In the genomic region with DNA sequence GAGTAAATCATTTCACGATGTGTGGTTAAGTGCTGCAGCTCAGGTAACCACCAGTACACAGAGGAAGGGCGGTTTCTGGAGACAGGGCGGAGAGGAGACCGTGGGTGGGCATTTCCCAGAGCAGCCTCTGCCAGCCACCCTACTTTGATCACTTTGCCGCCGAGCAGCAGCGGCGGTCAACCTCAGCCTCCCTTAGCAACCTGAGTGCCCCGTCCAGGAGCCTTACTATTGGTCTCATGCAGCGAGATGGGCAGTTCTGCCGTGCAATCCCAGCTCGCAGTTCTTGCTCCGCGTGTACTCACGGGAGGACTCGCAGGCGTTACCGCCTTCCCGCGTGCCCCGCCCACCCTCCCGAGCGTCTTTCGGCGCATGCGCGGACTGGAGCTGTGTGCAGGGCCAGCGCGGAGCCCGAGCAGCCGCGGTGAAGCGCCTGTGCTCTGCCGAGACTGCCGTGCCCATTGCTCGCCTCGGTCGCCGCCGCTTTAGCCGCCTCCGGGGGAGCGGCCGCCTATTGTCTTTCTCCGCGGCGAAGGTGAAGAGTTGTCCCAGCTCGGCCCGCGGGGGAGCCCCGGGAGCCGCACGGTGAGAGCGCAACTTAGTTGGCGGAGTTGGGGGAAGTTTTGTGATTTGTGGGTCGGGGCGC, we compare ENCODE assay signal across 8 cellular contexts. TPM values are rescaled to one million over a fixed set of nuclear protein-coding genes. Genes with fewer than 3 reads are reported as not detected.
DNase-seq lines count a peak whose midpoint lies in the region; TF ChIP-seq lines count a peak whose summit lies in the region.

A gene with protein sequence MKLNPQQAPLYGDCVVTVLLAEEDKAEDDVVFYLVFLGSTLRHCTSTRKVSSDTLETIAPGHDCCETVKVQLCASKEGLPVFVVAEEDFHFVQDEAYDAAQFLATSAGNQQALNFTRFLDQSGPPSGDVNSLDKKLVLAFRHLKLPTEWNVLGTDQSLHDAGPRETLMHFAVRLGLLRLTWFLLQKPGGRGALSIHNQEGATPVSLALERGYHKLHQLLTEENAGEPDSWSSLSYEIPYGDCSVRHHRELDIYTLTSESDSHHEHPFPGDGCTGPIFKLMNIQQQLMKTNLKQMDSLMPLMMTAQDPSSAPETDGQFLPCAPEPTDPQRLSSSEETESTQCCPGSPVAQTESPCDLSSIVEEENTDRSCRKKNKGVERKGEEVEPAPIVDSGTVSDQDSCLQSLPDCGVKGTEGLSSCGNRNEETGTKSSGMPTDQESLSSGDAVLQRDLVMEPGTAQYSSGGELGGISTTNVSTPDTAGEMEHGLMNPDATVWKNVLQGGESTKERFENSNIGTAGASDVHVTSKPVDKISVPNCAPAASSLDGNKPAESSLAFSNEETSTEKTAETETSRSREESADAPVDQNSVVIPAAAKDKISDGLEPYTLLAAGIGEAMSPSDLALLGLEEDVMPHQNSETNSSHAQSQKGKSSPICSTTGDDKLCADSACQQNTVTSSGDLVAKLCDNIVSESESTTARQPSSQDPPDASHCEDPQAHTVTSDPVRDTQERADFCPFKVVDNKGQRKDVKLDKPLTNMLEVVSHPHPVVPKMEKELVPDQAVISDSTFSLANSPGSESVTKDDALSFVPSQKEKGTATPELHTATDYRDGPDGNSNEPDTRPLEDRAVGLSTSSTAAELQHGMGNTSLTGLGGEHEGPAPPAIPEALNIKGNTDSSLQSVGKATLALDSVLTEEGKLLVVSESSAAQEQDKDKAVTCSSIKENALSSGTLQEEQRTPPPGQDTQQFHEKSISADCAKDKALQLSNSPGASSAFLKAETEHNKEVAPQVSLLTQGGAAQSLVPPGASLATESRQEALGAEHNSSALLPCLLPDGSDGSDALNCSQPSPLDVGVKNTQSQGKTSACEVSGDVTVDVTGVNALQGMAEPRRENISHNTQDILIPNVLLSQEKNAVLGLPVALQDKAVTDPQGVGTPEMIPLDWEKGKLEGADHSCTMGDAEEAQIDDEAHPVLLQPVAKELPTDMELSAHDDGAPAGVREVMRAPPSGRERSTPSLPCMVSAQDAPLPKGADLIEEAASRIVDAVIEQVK (N-terminal part only) (plus strand): TSS at position 387 of the 643 bp plus-strand sequence. CDS start 105,118 bp downstream, outside the sequence.

- H3K36me3 Mint-ChIP-seq in HFFc6 (ENCODE audit: low read depth): no peaks in the 10 kb centered on the region; the same call in 1 of the 2 replicates

- DNase-seq in GM04504 (ENCODE audit: low read depth): peak; percentile 99
- peak; percentile 99 for DNase-seq in HFFc6
- peak; percentile 99 for DNase-seq in NAMALWA (ENCODE audit: low spot score)
- peak; percentile 99 for DNase-seq in SK-MEL-5 (ENCODE audit: low read depth, low spot score)
- DNase-seq in activated naive CD4-positive, alpha-beta T cell treated with Interleukin-2 at 50 U/mL for 16 hours: peak; percentile 96
- DNase-seq in germinal center (ENCODE audit: low spot score): peak; percentile 96
- DNase-seq in non-pigmented ciliary epithelial cell (ENCODE audit: low read depth): peak; percentile 99
- DNase-seq in substantia nigra (lab: John Stamatoyannopoulos, UW): peak; percentile 33 to 95 (median 86)

- peaks cover 2% of the 10 kb centered on the region; the same call in 1 of the 2 replicates for H3K27me3 Mint-ChIP-seq in HFFc6 (ENCODE audit: insufficient read depth)

- H3K27ac ChIP-seq in substantia nigra (ENCODE audit: low read depth, low read length, poor library complexity, severe bottlenecking): no peak within 1 kb of the TSS

- in situ Hi-C loops in SK-MEL-5 (cut with HindIII; ENCODE audit: low pct_unique_long_range_greater_than_20kb, low sequenced_read_pairs): no loop called here

- peaks cover 45% of the 10 kb centered on the region for H3K4me1 Mint-ChIP-seq in HFFc6 (ENCODE audit: low read depth)

- H3K27ac Mint-ChIP-seq in HFFc6: peak within 1 kb of the TSS; percentile 85

- TF ChIP-seq CTCF in HFFc6 (IDR thresholded peaks at IDR 0.05): no peak

- H3K4me3 Mint-ChIP-seq in HFFc6: peak within 1 kb of the TSS; percentile 90

- no peaks in the 10 kb centered on the region for H3K9me3 Mint-ChIP-seq in HFFc6

RNA-seq across cellular contexts. Expression of the gene that starts here (rescaled TPM):
- 10 to 100 TPM; 29.0 to 51.3 (median 35.6) TPM for total RNA-seq in HFFc6 (2021; fragmentation: NEBNext Ultra II Directional; extraction: Animal tissue kit (Norgen Biotek cat#: 25700))
- total RNA-seq in SK-MEL-5 (2014; rRNA removed; shearing (Covaris generic)): 36.0 and 49.1 TPM in 2 replicates
- polyA plus RNA-seq in SK-MEL-5 (2015; cell fraction: cytosol; rRNA removed): 21.3 and 34.1 TPM in 2 replicates
- polyA plus RNA-seq in SK-MEL-5 (2015; cell fraction: nucleus; rRNA removed): 29.1 and 46.0 TPM in 2 replicates
